In genomic region chr19:20422216-20422615, GRCh38 we compare ENCODE assay signal across 1 cellular context.
TF ChIP-seq lines count a peak whose summit lies in the region.

No MANE protein-coding gene starts in this region.

TF ChIP-seq in H1, 55 proteins besides CTCF, POLR2A, EP300 and RAD21 (continued from another document):
- TF ChIP-seq SP1 (IDR thresholded peaks at IDR 0.05; ENCODE audit: low read depth, low read length) = no peak
- no peak for TF ChIP-seq SIN3A (conservative IDR thresholded peaks at IDR 0.05 in 1 of 2, IDR thresholded peaks at IDR 0.05 in 1 of 2; ENCODE audit: low read depth in 1 of 2, low read length in 2 of 2)
- no peak for TF ChIP-seq SAP30 (IDR thresholded peaks at IDR 0.05; ENCODE audit: insufficient read depth, insufficient replicate concordance, low read length)
- TF ChIP-seq POLR2AphosphoS5 (IDR thresholded peaks at IDR 0.05; ENCODE audit: low read depth, low read length) = no peak
- no peak for TF ChIP-seq KDM1A (IDR thresholded peaks at IDR 0.05; ENCODE audit: borderline replicate concordance, low read length)
- TF ChIP-seq SIRT6 (IDR thresholded peaks at IDR 0.05; ENCODE audit: low read length) = no peak
- TF ChIP-seq SP4 (IDR thresholded peaks at IDR 0.05; ENCODE audit: low read length) = no peak
- TF ChIP-seq, protein P1, sequence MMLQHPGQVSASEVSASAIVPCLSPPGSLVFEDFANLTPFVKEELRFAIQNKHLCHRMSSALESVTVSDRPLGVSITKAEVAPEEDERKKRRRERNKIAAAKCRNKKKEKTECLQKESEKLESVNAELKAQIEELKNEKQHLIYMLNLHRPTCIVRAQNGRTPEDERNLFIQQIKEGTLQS (IDR thresholded peaks at IDR 0.05; ENCODE audit: insufficient read depth, low read depth, low read length) = no peak
- TF ChIP-seq FOSL1 (IDR thresholded peaks at IDR 0.05; ENCODE audit: insufficient read depth, low read depth, low read length) = no peak
- no peak for TF ChIP-seq EZH2 (IDR thresholded peaks at IDR 0.05; ENCODE audit: low read depth, low read length, severe bottlenecking)
- no peak for TF ChIP-seq RFX5 (IDR thresholded peaks at IDR 0.05; ENCODE audit: borderline replicate concordance, low read depth, low read length)
- TF ChIP-seq, protein P2, sequence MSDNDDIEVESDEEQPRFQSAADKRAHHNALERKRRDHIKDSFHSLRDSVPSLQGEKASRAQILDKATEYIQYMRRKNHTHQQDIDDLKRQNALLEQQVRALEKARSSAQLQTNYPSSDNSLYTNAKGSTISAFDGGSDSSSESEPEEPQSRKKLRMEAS (IDR thresholded peaks at IDR 0.05) = no peak
- no peak for TF ChIP-seq ATF2 (IDR thresholded peaks at IDR 0.05; ENCODE audit: low read length)
- TF ChIP-seq SUZ12 (IDR thresholded peaks at IDR 0.05; ENCODE audit: low read length) = no peak
